In genomic region chr1:35708179-35708891, GRCh38 we compare ENCODE assay signal across 8 cellular contexts. TPM values are rescaled to one million over a fixed set of nuclear protein-coding genes. Genes with fewer than 3 reads are reported as not detected.
DNase-seq lines count a peak whose midpoint lies in the region; ATAC-seq, FAIRE-seq and TF ChIP-seq lines count a peak whose summit lies in the region.

No MANE protein-coding gene starts in this region.

- no peak overlapping the region for H3K27ac Mint-ChIP-seq in T-cell

- H3K4me3 ChIP-seq in heart right ventricle (peak overlapping the region; percentile 27 to 65 (median 52)), pancreas (peak overlapping the region; percentile 15 to 58 (median 31))

- H3K4me1 ChIP-seq in heart right ventricle, result peaks cover 0 to 15% (median 7%) of the 10 kb centered on the region in 9 donors
- no peaks in the 10 kb centered on the region for H3K4me1 ChIP-seq in pancreas

- WGBS in heart right ventricle, 2 donors, result 7 to 8% methylated on average over 35 to 40 of the region's 40 CpGs
- WGBS in pancreas, 2 donors, result 19 to 21% methylated on average over 36 to 40 of the region's 40 CpGs

- H3K4me3 Mint-ChIP-seq in T-cell, result peak overlapping the region; percentile 65 to 90 (median 69)

- TF ChIP-seq CTCF in heart right ventricle (IDR thresholded peaks at IDR 0.05) (no peak), pancreas (IDR thresholded peaks at IDR 0.05) (no peak)

- H3K27me3 ChIP-seq in heart right ventricle (peaks cover 5 to 56% (median 41%) of the 10 kb centered on the region in 7 donors), pancreas (no peaks in the 10 kb centered on the region)

- no peak for DNase-seq in heart right ventricle
- no peak for DNase-seq in cardiac septum (ENCODE audit: low spot score)
- DNase-seq in T-cell, result peak in 3 of 34 experiments; percentile 4 to 23 (median 6)
- peak in 1 of 6 donors; percentile 57 for DNase-seq in pancreas
- DNase-seq in effector CD8-positive, alpha-beta T cell (lab: John Stamatoyannopoulos, UW), result no peak

- peaks cover 34 to 35% of the 10 kb centered on the region in 2 donors for H3K27me3 Mint-ChIP-seq in T-cell

- H3K36me3 Mint-ChIP-seq in T-cell, result no peaks in the 10 kb centered on the region

- H3K36me3 ChIP-seq in heart right ventricle (peaks cover 0 to 5% (median 0%) of the 10 kb centered on the region in 9 donors), pancreas (no peaks in the 10 kb centered on the region)

- H3K9me3 ChIP-seq in heart right ventricle (no peaks in the 10 kb centered on the region), pancreas (no peaks in the 10 kb centered on the region)

- H3K4me1 Mint-ChIP-seq in T-cell, result peaks cover 17 to 19% (median 18%) of the 10 kb centered on the region in 3 donors

- CTCF ChIA-PET in T-cell (lab: Charles Lee), result no interaction called here

- H3K27ac ChIP-seq in heart right ventricle (no peak overlapping the region), pancreas (no peak overlapping the region)

- ATAC-seq in heart right ventricle, result peak in 4 of 8 donors; percentile 7 to 42 (median 20)
- ATAC-seq in T-cell (replicated peaks in 1 of 4), result peak; percentile 21 to 55 (median 42)
- ATAC-seq in esophagus mucosa, result peak; percentile 20
- ATAC-seq in pancreas, result peak in 1 of 4 donors; percentile 24
- no peak for ATAC-seq in HG02588 (IDR thresholded peaks at IDR 0.05; ENCODE audit: unreplicated experiment)
- ATAC-seq in HG03025 (IDR thresholded peaks at IDR 0.05; ENCODE audit: low FRiP score, unreplicated experiment), result no peak

- no peaks in the 10 kb centered on the region for H3K9me3 Mint-ChIP-seq in T-cell

- POLR2A ChIA-PET in T-cell (lab: Charles Lee), result interaction anchor here in 1 of 2 donors (0.6 kb wide), 1 partner anchor 186 kb away, joined by 5 read pairs; no protein-coding TSS in a partner anchor

- FAIRE-seq in pancreas (lab: Jason Lieb, UNC), result no peak

- intact Hi-C loops in heart right ventricle (cut with DNase I) (no loop called here), cardiac septum (cut with DNase I) (no loop called here), pancreas (cut with DNase I) (no loop called here)

RNA-seq across cellular contexts. Expression of gene C1orf216, which starts 10.3 kb away (rescaled TPM):
- total RNA-seq in heart right ventricle (10 to 100 TPM in 4 of 10 donors, 1 to 10 TPM in 6; 7.2 to 13.3 (median 9.7) TPM), cardiac septum (11.5 TPM), T-cell (10 to 100 TPM in 1 of 5 donors, 1 to 10 TPM in 4; 4.1 to 10.7 (median 7.3) TPM), esophagus mucosa (1.4 TPM), pancreas (1 to 10 TPM; 1.5 to 5.2 (median 2.5) TPM)
- polyA plus RNA-seq in heart right ventricle (1 to 10 TPM; 4.6 to 9.1 TPM), pancreas (1 to 10 TPM; 3.3 to 3.7 TPM)

Comparison
In these comparisons a context has a peak if more than half of its experiments do, and no peak if none do; other contexts are left out.
1. ATAC-seq: peak in T-cell (4 of 4) and esophagus mucosa (single experiment); none in HG02588 (single experiment) and HG03025 (single experiment).